8 cellular contexts compared by ENCODE assay signal in the genomic region with DNA sequence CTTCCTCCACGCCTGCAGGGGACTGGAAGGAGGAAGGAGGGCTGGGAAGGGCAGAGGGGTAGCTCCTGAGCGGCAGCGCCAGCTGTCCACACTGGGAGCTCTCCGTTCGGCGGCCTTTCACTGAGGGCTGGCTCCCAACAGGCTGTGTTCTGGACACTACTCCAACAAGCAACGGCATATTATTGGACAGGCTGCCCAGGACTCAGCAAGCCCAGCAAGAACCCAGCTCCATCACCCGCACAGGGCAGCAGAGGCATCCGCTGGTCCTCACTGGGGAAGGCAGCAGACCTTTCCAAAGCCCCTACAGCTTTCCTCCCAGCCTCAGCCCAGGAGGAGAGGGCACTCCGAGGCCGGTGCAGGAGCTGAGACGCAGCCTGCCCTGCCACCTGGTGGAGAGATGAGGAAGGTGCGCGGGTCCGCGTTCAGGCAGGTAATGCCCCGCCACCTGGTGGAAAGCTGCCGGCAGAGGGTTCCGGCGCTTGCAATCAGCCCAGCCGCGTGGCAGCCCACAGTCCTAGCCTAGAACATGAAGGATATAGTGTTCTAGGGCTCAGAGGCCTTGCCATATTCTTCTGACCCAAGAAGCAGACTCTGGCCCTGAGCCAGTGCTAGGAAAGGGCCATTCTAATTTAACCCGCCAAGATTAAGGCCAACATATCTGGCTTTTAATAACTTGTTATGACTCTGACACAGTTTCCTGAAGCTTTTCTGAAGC.
A peak's percentile ranks its signal among the peaks of the same experiment; 100 is the strongest.
DNase-seq lines count a peak whose midpoint lies in the region; TF ChIP-seq lines count a peak whose summit lies in the region.

No MANE protein-coding gene starts in this region.

- H3K4me3 ChIP-seq in LNCaP clone FGC (ENCODE audit: low read depth, low read length): no peak overlapping the region

- H3K27ac Mint-ChIP-seq in activated T-helper 2 cell treated with anti-CD3 and anti-CD28 coated beads, Interferon-gamma antibody, Interleukin-2, Interleukin-4, amounts not matched to agents 10 μg/mL and 5 μg/mL and 100 μg/mL, durations not matched to agents 14 hours and 24 hours and 36 hours: no peak overlapping the region

- TF ChIP-seq CTCF in LNCaP clone FGC (IDR thresholded peaks at IDR 0.05; ENCODE audit: control insufficient read depth, extremely low read depth, insufficient read depth): peak; percentile 100

- H3K27ac ChIP-seq in substantia nigra (ENCODE audit: low read depth, low read length, poor library complexity, severe bottlenecking): peak overlapping the region; percentile 59

- H3K9me3 Mint-ChIP-seq in activated T-helper 2 cell treated with anti-CD3 and anti-CD28 coated beads, Interferon-gamma antibody, Interleukin-2, Interleukin-4, amounts not matched to agents 10 μg/mL and 5 μg/mL and 100 μg/mL, durations not matched to agents 14 hours and 24 hours and 36 hours: no peaks in the 10 kb centered on the region

- no peak overlapping the region for H3K4me3 Mint-ChIP-seq in activated T-helper 2 cell treated with anti-CD3 and anti-CD28 coated beads, Interferon-gamma antibody, Interleukin-2, Interleukin-4, amounts not matched to agents 10 μg/mL and 5 μg/mL and 100 μg/mL, durations not matched to agents 14 hours and 24 hours and 36 hours (ENCODE audit: low read depth)

- intact Hi-C loops in activated T-helper 2 cell treated with anti-CD3 and anti-CD28 coated beads, Interferon-gamma antibody, Interleukin-2, Interleukin-4, amounts not matched to agents 10 μg/mL and 5 μg/mL and 100 μg/mL, durations not matched to agents 14 hours and 24 hours and 36 hours (cut with micrococcal nuclease): loop anchor here (1.0 kb wide), 1 partner anchor 181 kb away; no protein-coding TSS in a partner anchor

- H3K4me1 Mint-ChIP-seq in activated T-helper 2 cell treated with anti-CD3 and anti-CD28 coated beads, Interferon-gamma antibody, Interleukin-2, Interleukin-4, amounts not matched to agents 10 μg/mL and 5 μg/mL and 100 μg/mL, durations not matched to agents 14 hours and 24 hours and 36 hours (ENCODE audit: low read depth): no peaks in the 10 kb centered on the region

- DNase-seq in ELR (ENCODE audit: low read depth): peak; percentile 80
- DNase-seq in GOT3 (lab: John Stamatoyannopoulos, UW): peak; percentile 47
- peak; percentile 42 for DNase-seq in LNCaP clone FGC (ENCODE audit: low read depth)
- DNase-seq in RPMI7951 (ENCODE audit: low read depth): peak; percentile 38
- peak; percentile 80 for DNase-seq in activated T-helper 2 cell treated with anti-CD3 and anti-CD28 coated beads, Interferon-gamma antibody, Interleukin-2, Interleukin-4, amounts not matched to agents 10 μg/mL and 5 μg/mL and 100 μg/mL, durations not matched to agents 14 hours and 24 hours and 36 hours (ENCODE audit: low spot score)
- peak; percentile 42 for DNase-seq in fibroblast of the conjunctiva (ENCODE audit: low read depth)
- DNase-seq in nucleus accumbens (lab: John Stamatoyannopoulos, UW): peak in 54 of 56 donors; percentile 21 to 92 (median 74)
- peak in 48 of 49 donors; percentile 37 to 93 (median 78) for DNase-seq in substantia nigra (lab: John Stamatoyannopoulos, UW)

- peaks cover 19% of the 10 kb centered on the region for H3K27me3 Mint-ChIP-seq in activated T-helper 2 cell treated with anti-CD3 and anti-CD28 coated beads, Interferon-gamma antibody, Interleukin-2, Interleukin-4, amounts not matched to agents 10 μg/mL and 5 μg/mL and 100 μg/mL, durations not matched to agents 14 hours and 24 hours and 36 hours (ENCODE audit: low read depth)

- no peaks in the 10 kb centered on the region for H3K36me3 Mint-ChIP-seq in activated T-helper 2 cell treated with anti-CD3 and anti-CD28 coated beads, Interferon-gamma antibody, Interleukin-2, Interleukin-4, amounts not matched to agents 10 μg/mL and 5 μg/mL and 100 μg/mL, durations not matched to agents 14 hours and 24 hours and 36 hours (ENCODE audit: low read depth)
